In the genomic region with DNA sequence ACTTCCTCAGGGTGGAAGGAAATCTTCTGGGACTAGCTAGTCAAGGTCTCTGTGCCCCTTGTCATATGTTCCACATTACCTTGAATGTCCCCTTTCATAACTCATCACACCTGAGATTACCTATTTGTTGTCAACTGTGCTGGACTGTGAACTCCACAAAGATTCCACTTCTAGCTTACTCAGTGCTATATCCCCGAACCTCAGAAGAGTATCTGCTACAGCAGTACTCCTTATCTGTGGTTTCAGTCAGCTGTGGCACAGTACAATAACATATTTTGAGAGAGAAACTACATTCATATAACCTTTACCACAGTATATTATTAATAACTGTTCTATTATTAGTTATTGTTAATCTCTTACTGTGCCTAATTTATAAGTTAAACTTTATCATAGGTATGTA, we compare ENCODE assay signal across 26 cellular contexts.
"Had no signal": no experiment of that assay in that cellular context is flagged by ENCODE, and none has a peak within 500 bp of the region (broad histone marks: within the 10 kb centered on the region; RNA-seq: fewer than 3 reads in every experiment).

No MANE protein-coding gene starts in this region.

- H3K9me3 ChIP-seq: esophagus squamous epithelium, left ventricle myocardium inferior, mucosa of descending colon, neutrophil, transverse colon, uterus had no signal

- H3K9me3 Mint-ChIP-seq: activated CD8-positive, alpha-beta T cell treated with anti-CD3 and anti-CD28 coated beads for 36 hours; activated naive CD4-positive, alpha-beta T cell treated with anti-CD3 and anti-CD28 coated beads for 36 hours; activated T-helper 1 cell treated with anti-CD3 and anti-CD28 coated beads, Interleukin-12 subunit alpha, Interleukin-12 subunit beta, Interleukin-2, Interleukin-4 antibody, amounts not matched to agents 30 ng/mL and 10 ng/mL and 1 ng/mL, durations not matched to agents 14 hours and 24 hours and 36 hours; nephron had no signal

- ATAC-seq: activated CD4-positive, CD25-positive, alpha-beta regulatory T cell treated with anti-CD3 and anti-CD28 coated beads, Interleukin-2, amount 50 U/mL, for 24 hours; activated CD8-positive, alpha-beta T cell treated with anti-CD3 and anti-CD28 coated beads for 36 hours; mucosa of descending colon; sciatic nerve; SK-N-SH treated with all-trans-retinoic acid at 6 μM for 48 hours; T-helper 17 cell had no signal

- DNase-seq: activated CD4-positive, alpha-beta T cell treated with anti-CD3 and anti-CD28 coated beads, Interleukin-2, amount 50 U/mL, for 1 hour; activated CD8-positive, alpha-beta T cell treated with anti-CD3 and anti-CD28 coated beads for 36 hours; activated effector memory CD4-positive, alpha-beta T cell treated with anti-CD3 and anti-CD28 coated beads, Interleukin-2, amount 50 U/mL, for 16 hours; activated naive CD4-positive, alpha-beta T cell treated with anti-CD3 and anti-CD28 coated beads for 36 hours; dermis blood vessel endothelial cell; effector CD4-positive, alpha-beta T cell; esophagus squamous epithelium; foreskin melanocyte; left ventricle myocardium inferior; mucosa of descending colon; stimulated activated CD4-positive, alpha-beta T cell treated with anti-CD3 and anti-CD28 coated beads, Interleukin-4, amount 100 ng/mL, for 4 hours; stimulated activated CD8-positive, alpha-beta memory T cell treated with anti-CD3 and anti-CD28 coated beads, Interleukin-4, amount 100 ng/mL, for 48 hours; stimulated activated naive CD4-positive, alpha-beta T cell; T-helper 17 cell; T1000; transverse colon; uterus; WERI-Rb-1 had no signal

- H3K4me3 Mint-ChIP-seq: activated CD8-positive, alpha-beta T cell treated with anti-CD3 and anti-CD28 coated beads for 36 hours; activated naive CD4-positive, alpha-beta T cell treated with anti-CD3 and anti-CD28 coated beads for 36 hours; activated T-helper 1 cell treated with anti-CD3 and anti-CD28 coated beads, Interleukin-12 subunit alpha, Interleukin-12 subunit beta, Interleukin-2, Interleukin-4 antibody, amounts not matched to agents 30 ng/mL and 10 ng/mL and 1 ng/mL, durations not matched to agents 14 hours and 24 hours and 36 hours; nephron; T-helper 17 cell had no signal

- H3K27me3 Mint-ChIP-seq: activated CD8-positive, alpha-beta T cell treated with anti-CD3 and anti-CD28 coated beads for 36 hours; T-helper 17 cell had no signal

- H3K4me3 ChIP-seq: esophagus squamous epithelium, left ventricle myocardium inferior, lung, mucosa of descending colon, skin epidermis, transverse colon, uterus had no signal

- H3K27me3 ChIP-seq: esophagus squamous epithelium, neutrophil, transverse colon, uterus had no signal

- H3K4me1 ChIP-seq: esophagus squamous epithelium, left ventricle myocardium inferior, transverse colon, uterus had no signal

- H3K27ac Mint-ChIP-seq: activated CD8-positive, alpha-beta T cell treated with anti-CD3 and anti-CD28 coated beads for 36 hours; activated naive CD4-positive, alpha-beta T cell treated with anti-CD3 and anti-CD28 coated beads for 36 hours; activated T-helper 1 cell treated with anti-CD3 and anti-CD28 coated beads, Interleukin-12 subunit alpha, Interleukin-12 subunit beta, Interleukin-2, Interleukin-4 antibody, amounts not matched to agents 30 ng/mL and 10 ng/mL and 1 ng/mL, durations not matched to agents 14 hours and 24 hours and 36 hours; nephron; T-helper 17 cell had no signal

- H3K4me1 Mint-ChIP-seq: nephron had no signal

- H3K27ac ChIP-seq: esophagus squamous epithelium, left ventricle myocardium inferior, neutrophil, skin epidermis, transverse colon, uterus, WERI-Rb-1 had no signal

- H3K36me3 ChIP-seq: uterus had no signal
